ENCODE assay signal across 1 cellular context in genomic region chr9:134660407-134660806, GRCh38.
TF ChIP-seq lines count a peak whose summit lies in the region.

No MANE protein-coding gene starts in this region.

TF ChIP-seq in WTC11, 78 proteins besides CTCF, POLR2A, EP300 and RAD21 (continued from another document):
- TF ChIP-seq STAT6 (CRISPR knock-in tag; conservative IDR thresholded peaks at IDR 0.05; ENCODE audit: low read depth) (no peak), ESRRA (CRISPR knock-in tag; IDR thresholded peaks at IDR 0.05; ENCODE audit: borderline replicate concordance) (no peak), ZNF416 (CRISPR knock-in tag; IDR thresholded peaks at IDR 0.05) (no peak), FOXJ3 (CRISPR knock-in tag; IDR thresholded peaks at IDR 0.05; ENCODE audit: borderline replicate concordance) (no peak), TP53 (CRISPR knock-in tag; IDR thresholded peaks at IDR 0.05) (no peak), TEAD4 (CRISPR knock-in tag; IDR thresholded peaks at IDR 0.05) (no peak)
